Comparison of ENCODE assay signal across 14 cellular contexts in genomic region chr13:72137782-72138181, GRCh38.
A peak's percentile ranks its signal among the peaks of the same experiment; 100 is the strongest.
DNase-seq lines count a peak whose midpoint lies in the region; ATAC-seq and TF ChIP-seq lines count a peak whose summit lies in the region.
"Had no signal": no experiment of that assay in that cellular context is flagged by ENCODE, and none has a peak within 500 bp of the region (broad histone marks: within the 10 kb centered on the region; RNA-seq: fewer than 3 reads in every experiment).

No MANE protein-coding gene starts in this region.

- peak; percentile 83 for ATAC-seq in body of pancreas
- ATAC-seq: CD8-positive, alpha-beta T cell had no signal

- DNase-seq in NCI-H1694 treated with DMSO at 0.1 percent for 48 hours (lab: John Stamatoyannopoulos, UW) (peak; percentile 4), NCI-H1694 (lab: John Stamatoyannopoulos, UW) (no peak), LNCaP clone FGC (ENCODE audit: low read depth) (peak; percentile 34), body of pancreas (peak; percentile 76 to 86 (median 81)), NCI-H1105 treated with DMSO at 0.1 percent for 48 hours (lab: John Stamatoyannopoulos, UW) (no peak), Kasumi-1 (lab: John Stamatoyannopoulos, UW) (no peak)
- no peak for DNase-seq in stimulated activated CD4-positive, alpha-beta T cell treated with anti-CD3 and anti-CD28 coated beads, Interleukin-2, amount 100 ng/mL, for 24 hours
- DNase-seq: Calu3; CD8-positive, alpha-beta T cell; DMS79; GF-D8; H9 had no signal

- H3K4me2 ChIP-seq in parathyroid adenoma (ENCODE audit: low read length), result peak overlapping the region; percentile 43
- H3K4me2 ChIP-seq: BLaER1 treated with 17β-estradiol and CSF1 and Interleukin-3, amounts not matched to agents 10 nM and 100 nM had no signal

- 23 to 42% methylated on average over 3 of the region's 3 CpGs for WGBS in body of pancreas, 2 donors

- H3K9ac ChIP-seq in parathyroid adenoma, result no peak overlapping the region
- H3K9ac ChIP-seq: BLaER1 treated with 17β-estradiol and CSF1 and Interleukin-3, amounts not matched to agents 10 nM and 100 nM had no signal

- no peak overlapping the region for H2AFZ ChIP-seq in parathyroid adenoma

- TF ChIP-seq POLR2A in body of pancreas (IDR thresholded peaks at IDR 0.05), result peak in 1 of 3 donors; percentile 18

- H3K36me3 ChIP-seq in body of pancreas (replicated peaks in 1 of 2; ENCODE audit: insufficient read depth in 1 of 2, low read depth in 2 of 2) (no peaks in the 10 kb centered on the region), parathyroid adenoma (ENCODE audit: control insufficient read depth, insufficient read depth, low read length) (no peaks in the 10 kb centered on the region)
- H3K36me3 ChIP-seq: BLaER1 treated with 17β-estradiol and CSF1 and Interleukin-3, amounts not matched to agents 10 nM and 100 nM had no signal

- TF ChIP-seq CTCF in LNCaP clone FGC (IDR thresholded peaks at IDR 0.05; ENCODE audit: control insufficient read depth, extremely low read depth, insufficient read depth), result no peak
- no peak for TF ChIP-seq CTCF in body of pancreas (IDR thresholded peaks at IDR 0.05)
- no peak for TF ChIP-seq CTCF in parathyroid adenoma (IDR thresholded peaks at IDR 0.05)

- H3K9me3 ChIP-seq in body of pancreas (no peaks in the 10 kb centered on the region), parathyroid adenoma (ENCODE audit: control insufficient read depth, low read length) (no peaks in the 10 kb centered on the region)
- H3K9me3 ChIP-seq: BLaER1 treated with 17β-estradiol and CSF1 and Interleukin-3, amounts not matched to agents 10 nM and 100 nM had no signal

- intact Hi-C loops in body of pancreas (cut with DNase I), result no loop called here

- H3K79me2 ChIP-seq in parathyroid adenoma, result no peaks in the 10 kb centered on the region

- H3K4me1 ChIP-seq in body of pancreas, result peaks cover 49% of the 10 kb centered on the region
- H3K4me1 ChIP-seq in parathyroid adenoma, result peaks cover 30% of the 10 kb centered on the region
- H3K4me1 ChIP-seq: BLaER1 treated with 17β-estradiol and CSF1 and Interleukin-3, amounts not matched to agents 10 nM and 100 nM had no signal

- H3K27me3 ChIP-seq in body of pancreas (no peaks in the 10 kb centered on the region), parathyroid adenoma (ENCODE audit: control insufficient read depth, insufficient read depth, low read length) (no peaks in the 10 kb centered on the region)
- H3K27me3 ChIP-seq: BLaER1 treated with 17β-estradiol and CSF1 and Interleukin-3, amounts not matched to agents 10 nM and 100 nM had no signal

- H3K4me3 ChIP-seq in LNCaP clone FGC (ENCODE audit: low read depth, low read length) (no peak overlapping the region), body of pancreas (no peak overlapping the region), parathyroid adenoma (ENCODE audit: low read depth, low read length) (no peak overlapping the region)
- H3K4me3 ChIP-seq: BLaER1 treated with 17β-estradiol and CSF1 and Interleukin-3, amounts not matched to agents 10 nM and 100 nM had no signal

- H3K27ac ChIP-seq in body of pancreas (peak overlapping the region; percentile 53 to 79 (median 67)), parathyroid adenoma (peak overlapping the region; percentile 69)
- H3K27ac ChIP-seq: BLaER1 treated with 17β-estradiol and CSF1 and Interleukin-3, amounts not matched to agents 10 nM and 100 nM had no signal

Comparison
In these comparisons a context has a peak if more than half of its experiments do, and no peak if none do; other contexts are left out.
1. DNase-seq: peak in NCI-H1694 treated with DMSO at 0.1 percent for 48 hours (single experiment), LNCaP clone FGC (single experiment) and body of pancreas (4 of 4); none in NCI-H1694 (single experiment), NCI-H1105 treated with DMSO at 0.1 percent for 48 hours (single experiment), stimulated activated CD4-positive, alpha-beta T cell treated with anti-CD3 and anti-CD28 coated beads, Interleukin-2, amount 100 ng/mL, for 24 hours (0 of 2) and Kasumi-1 (0 of 2).